ENCODE assay signal across 9 cellular contexts in the genomic region with DNA sequence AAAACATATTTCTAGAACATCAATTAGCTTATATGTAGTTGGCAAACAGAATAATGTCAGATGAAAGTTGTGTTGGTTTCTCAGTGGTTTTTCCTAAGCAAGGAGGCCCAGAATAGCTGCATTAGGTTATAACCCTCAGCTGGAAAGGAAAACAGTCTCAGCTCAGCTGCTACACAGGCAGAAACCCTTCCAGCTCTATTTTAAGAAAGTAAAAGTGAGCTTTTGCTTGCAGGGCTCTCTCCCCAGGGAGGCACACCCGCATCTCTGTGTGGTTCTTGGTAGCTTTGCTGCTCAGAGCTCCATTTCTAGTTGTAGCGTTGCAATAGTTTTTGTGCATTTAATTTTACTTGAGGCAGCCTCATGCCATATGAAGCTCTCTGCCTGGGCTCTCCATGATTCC. TPM values are rescaled to one million over a fixed set of nuclear protein-coding genes. Genes with fewer than 3 reads are reported as not detected.
DNase-seq lines count a peak whose midpoint lies in the region; ATAC-seq and TF ChIP-seq lines count a peak whose summit lies in the region.
"Had no signal": no experiment of that assay in that cellular context is flagged by ENCODE, and none has a peak within 500 bp of the region (broad histone marks: within the 10 kb centered on the region; RNA-seq: fewer than 3 reads in every experiment).

No MANE protein-coding gene starts in this region.

- H3K27me3 Mint-ChIP-seq in type B pancreatic cell = no peaks in the 10 kb centered on the region

- no peak overlapping the region for H2AFZ ChIP-seq in fibroblast of lung (ENCODE audit: low read length)

- intact Hi-C loops in A673 (cut with micrococcal nuclease; ENCODE audit: unreplicated experiment) = no loop called here

- DNase-seq in fibroblast of lung (ENCODE audit: low read depth in 2 of 2) (peak; percentile 13 to 64), stromal cell of bone marrow (ENCODE audit: low read depth) (peak; percentile 67), type B pancreatic cell (ENCODE audit: extremely low spot score, unreplicated experiment) (no peak), UCSD-AML1 (lab: John Stamatoyannopoulos, UW; ENCODE audit: unreplicated experiment) (no peak), A673 (ENCODE audit: low spot score) (no peak), SW 1271 (lab: John Stamatoyannopoulos, UW) (no peak)
- DNase-seq: upper lobe of left lung had no signal

- no peaks in the 10 kb centered on the region for H3K4me1 Mint-ChIP-seq in type B pancreatic cell (ENCODE audit: unreplicated experiment)

- TF ChIP-seq CTCF in fibroblast of lung (conservative IDR thresholded peaks at IDR 0.05 in 1 of 2, IDR thresholded peaks at IDR 0.05 in 1 of 2; ENCODE audit: low read depth in 1 of 2, low read length in 2 of 2) (no peak), type B pancreatic cell (conservative IDR thresholded peaks at IDR 0.05) (no peak), A673 (conservative IDR thresholded peaks at IDR 0.05; ENCODE audit: low read depth, low read length) (no peak)

- no peaks in the 10 kb centered on the region for H3K9me3 Mint-ChIP-seq in type B pancreatic cell

- H3K9me3 ChIP-seq in fibroblast of lung (ENCODE audit: control insufficient read depth, insufficient read depth, low read depth, low read length) (no peaks in the 10 kb centered on the region), A673 (ENCODE audit: low read depth, low read length, poor library complexity, severe bottlenecking) (no peaks in the 10 kb centered on the region)
- H3K9me3 ChIP-seq: upper lobe of left lung had no signal

- POLR2A ChIA-PET in A673 (lab: Charles Lee; ENCODE audit: low non-redundant PET) = no interaction called here

- H3K36me3 Mint-ChIP-seq in type B pancreatic cell = peaks cover 31% of the 10 kb centered on the region

- peak; percentile 83 for ATAC-seq in GM19372 (IDR thresholded peaks at IDR 0.05; ENCODE audit: low read depth, unreplicated experiment)
- peak; percentile 93 for ATAC-seq in HG03097 (IDR thresholded peaks at IDR 0.05; ENCODE audit: low FRiP score, unreplicated experiment)

- H3K9ac ChIP-seq in fibroblast of lung (ENCODE audit: insufficient read depth, low read length) = no peak overlapping the region

- H3K36me3 ChIP-seq in fibroblast of lung (ENCODE audit: control insufficient read depth, insufficient read depth, low read length) (peaks cover 3% of the 10 kb centered on the region), A673 (ENCODE audit: insufficient read depth, low read length, poor library complexity, severe bottlenecking) (peaks cover 18% of the 10 kb centered on the region)

- no peak overlapping the region for H3K4me2 ChIP-seq in fibroblast of lung (ENCODE audit: extremely low read depth, insufficient read depth, low read length)

- no peaks in the 10 kb centered on the region for H4K20me1 ChIP-seq in fibroblast of lung (ENCODE audit: control insufficient read depth, extremely low read depth, insufficient read depth, low read length)

- H3K4me1 ChIP-seq in fibroblast of lung (ENCODE audit: control insufficient read depth, extremely low read depth, insufficient read depth, low read length) = no peaks in the 10 kb centered on the region
- no peaks in the 10 kb centered on the region for H3K4me1 ChIP-seq in A673 (ENCODE audit: insufficient read depth, low read length, poor library complexity, severe bottlenecking)
- H3K4me1 ChIP-seq: upper lobe of left lung had no signal

- H3K79me2 ChIP-seq in fibroblast of lung (ENCODE audit: control insufficient read depth, insufficient read depth, low read length) = no peaks in the 10 kb centered on the region

- CTCF ChIA-PET in A673 (lab: Charles Lee) = no interaction called here

- H3K27ac ChIP-seq in fibroblast of lung (ENCODE audit: insufficient read depth, low read length) (no peak overlapping the region), A673 (ENCODE audit: low read depth, low read length, poor library complexity, severe bottlenecking) (no peak overlapping the region)
- H3K27ac ChIP-seq: upper lobe of left lung had no signal

- H3K27ac Mint-ChIP-seq in type B pancreatic cell = no peak overlapping the region

- no peak overlapping the region for H3K4me3 Mint-ChIP-seq in type B pancreatic cell

- H3K4me3 ChIP-seq in fibroblast of lung (replicated peaks in 1 of 4; ENCODE audit: control extremely low read depth in 1 of 4, insufficient read depth in 1 of 4, low read depth in 3 of 4, low read length in 4 of 4) (no peak overlapping the region), A673 (ENCODE audit: low read depth, low read length, poor library complexity, severe bottlenecking) (no peak overlapping the region)
- H3K4me3 ChIP-seq: upper lobe of left lung had no signal

- BruUV-seq in A673 (replicated peaks; lab: Mats Ljungman, UMichigan) = no TSS peak

- H3K27me3 ChIP-seq in fibroblast of lung (ENCODE audit: control insufficient read depth, insufficient read depth, low read length) (no peaks in the 10 kb centered on the region), A673 (replicated peaks; ENCODE audit: insufficient read depth, low read depth, low read length, poor library complexity) (no peaks in the 10 kb centered on the region)
- H3K27me3 ChIP-seq: upper lobe of left lung had no signal

RNA-seq across cellular contexts. Expression of a gene that starts 54.6 kb away (rescaled TPM):
- total RNA-seq in fibroblast of lung = 33.6 and 40.1 TPM in 2 replicates
- 22.0 and 23.8 TPM in 2 replicates for polyA plus RNA-seq in fibroblast of lung
- polyA plus RNA-seq in fibroblast of lung (2012) = 9.5 and 11.4 TPM in 2 replicates
- polyA minus RNA-seq in fibroblast of lung (ENCODE audit: low replicate concordance) = 7.6 and 17.4 TPM in 2 replicates
- 21.9 and 33.8 TPM in 2 replicates for total RNA-seq in type B pancreatic cell (ENCODE audit: low replicate concordance)
- total RNA-seq in A673 (2021) = 28.8 and 32.1 TPM in 2 replicates

Comparison
In these comparisons a context has a peak if more than half of its experiments do, and no peak if none do; other contexts are left out.
1. DNase-seq: peak in fibroblast of lung (2 of 2) and stromal cell of bone marrow (single experiment); none in type B pancreatic cell (single experiment), UCSD-AML1 (single experiment), A673 (single experiment) and SW 1271 (0 of 2).